Comparison of ENCODE assay signal across 8 cellular contexts in genomic region chr12:79689041-79689476, GRCh38. TPM values are rescaled to one million over a fixed set of nuclear protein-coding genes. Genes with fewer than 3 reads are reported as not detected.
A peak's percentile ranks its signal among the peaks of the same experiment; 100 is the strongest.
DNase-seq lines count a peak whose midpoint lies in the region; ATAC-seq and TF ChIP-seq lines count a peak whose summit lies in the region.

No MANE protein-coding gene starts in this region.

- no peak for ATAC-seq in activated T-cell treated with anti-CD3 and anti-CD28 coated beads, Interleukin-2, amount 50 U/mL, for 4 hours
- ATAC-seq in HG03045 (IDR thresholded peaks at IDR 0.05; ENCODE audit: unreplicated experiment), result no peak

- no peaks in the 10 kb centered on the region for H3K9me3 Mint-ChIP-seq in activated T-cell treated with anti-CD3 and anti-CD28 coated beads, Interleukin-2, amount 50 U/mL, for 4 hours

- H3K27ac ChIP-seq in Peyer's patch, result peak overlapping the region; percentile 86 to 92 (median 90)

- no peaks in the 10 kb centered on the region for H3K36me3 ChIP-seq in Peyer's patch

- no peaks in the 10 kb centered on the region for H3K9me3 ChIP-seq in Peyer's patch

- H3K27me3 ChIP-seq in Peyer's patch, result no peaks in the 10 kb centered on the region

- H3K4me1 Mint-ChIP-seq in activated T-cell treated with anti-CD3 and anti-CD28 coated beads, Interleukin-2, amount 50 U/mL, for 4 hours (ENCODE audit: low read depth), result peaks cover 12% of the 10 kb centered on the region

- H3K36me3 Mint-ChIP-seq in activated T-cell treated with anti-CD3 and anti-CD28 coated beads, Interleukin-2, amount 50 U/mL, for 4 hours (ENCODE audit: insufficient read depth), result no peaks in the 10 kb centered on the region

- peaks cover 59% of the 10 kb centered on the region for H3K27me3 Mint-ChIP-seq in activated T-cell treated with anti-CD3 and anti-CD28 coated beads, Interleukin-2, amount 50 U/mL, for 4 hours (ENCODE audit: low read depth)

- H3K4me3 ChIP-seq in Peyer's patch (peak overlapping the region; percentile 77 to 91 (median 83)), fibroblast of pulmonary artery (replicated peaks; ENCODE audit: low read depth, low read length) (peak overlapping the region; percentile 82), skeletal muscle cell (ENCODE audit: low read depth, low read length) (peak overlapping the region; percentile 96)

- TF ChIP-seq CTCF in Peyer's patch (IDR thresholded peaks at IDR 0.05) (no peak), fibroblast of pulmonary artery (IDR thresholded peaks at IDR 0.05; ENCODE audit: low read length, missing control alignments) (no peak)

- peak overlapping the region; percentile 64 for H3K4me3 Mint-ChIP-seq in activated T-cell treated with anti-CD3 and anti-CD28 coated beads, Interleukin-2, amount 50 U/mL, for 4 hours

- no peak for TF ChIP-seq POLR2A in Peyer's patch (IDR thresholded peaks at IDR 0.05)

- H3K4me1 ChIP-seq in Peyer's patch, result peaks cover 0 to 20% (median 0%) of the 10 kb centered on the region in 4 donors

- no peak for DNase-seq in activated T-cell treated with anti-CD3 and anti-CD28 coated beads, Interleukin-2, amount 50 U/mL, for 4 hours
- no peak for DNase-seq in activated T-cell treated with anti-CD3 and anti-CD28 coated beads, Interleukin-2, amount 50 U/mL, for 1 hour
- DNase-seq in Peyer's patch, result no peak
- no peak for DNase-seq in fibroblast of pulmonary artery (ENCODE audit: low read depth)
- DNase-seq in skeletal muscle cell (ENCODE audit: low read depth), result no peak
- DNase-seq in NCI-H524 treated with DMSO at 0.1 percent for 48 hours (lab: John Stamatoyannopoulos, UW), result no peak
- DNase-seq in AML-193 (lab: John Stamatoyannopoulos, UW), result no peak

RNA-seq across cellular contexts. Expression of gene PAWR, which starts 1.7 kb away (rescaled TPM):
- total RNA-seq in activated T-cell treated with anti-CD3 and anti-CD28 coated beads, Interleukin-2, amount 50 U/mL, for 4 hours, result 1 to 10 TPM; 1.5 to 7.3 (median 7.3) TPM
- 100 to 1,000 TPM in 1 of 4 donors, 10 to 100 TPM in 3; 86.7 to 174 (median 95.8) TPM for total RNA-seq in Peyer's patch

Comparison
In these comparisons a context has a peak if more than half of its experiments do, and no peak if none do; other contexts are left out.
1. RNA of gene PAWR, which starts 1.7 kb away (total RNA-seq): 86.7 to 174 TPM in Peyer's patch; 1.5 to 7.3 TPM in activated T-cell treated with anti-CD3 and anti-CD28 coated beads, Interleukin-2, amount 50 U/mL, for 4 hours; every median in the first group is over 10 times any median in the second.
2. Peak in every context shown above with its lines, with median percentiles within 50 percentile points of each other: H3K4me3 ChIP-seq.